Comparison of ENCODE assay signal across 8 cellular contexts in the genomic region with DNA sequence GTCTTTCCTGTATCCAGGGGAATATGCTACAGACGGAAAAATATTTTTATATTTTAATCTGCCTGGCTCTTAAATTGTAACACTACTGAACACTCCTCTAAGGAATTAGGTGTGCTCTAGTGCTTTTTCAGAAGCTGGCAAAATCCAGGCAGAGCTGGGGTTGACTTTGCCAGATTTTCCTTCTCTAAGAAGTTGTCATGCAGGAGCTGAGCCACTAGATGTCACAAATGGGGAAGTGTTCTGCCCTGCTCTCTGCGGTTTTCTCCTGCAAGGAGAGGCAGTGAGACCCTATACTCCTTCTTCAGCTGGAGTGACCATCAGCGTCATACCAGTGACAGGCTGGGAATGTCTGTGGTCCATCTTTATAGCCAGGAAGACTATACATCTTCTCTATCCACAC.
A peak's percentile ranks its signal among the peaks of the same experiment; 100 is the strongest.
DNase-seq lines count a peak whose midpoint lies in the region; ATAC-seq and TF ChIP-seq lines count a peak whose summit lies in the region.

No MANE protein-coding gene starts in this region.

- no peaks in the 10 kb centered on the region for H3K9me3 ChIP-seq in neural cell (ENCODE audit: low read length)

- TF ChIP-seq EP300 in neural cell (conservative IDR thresholded peaks at IDR 0.05; ENCODE audit: poor library complexity, severe bottlenecking), result no peak

- no peak overlapping the region for H2AFZ ChIP-seq in neural cell (ENCODE audit: low read depth, low read length)

- no peak overlapping the region for H3K27ac ChIP-seq in neural cell (ENCODE audit: low read length)

- H3K27me3 ChIP-seq in neural cell (ENCODE audit: insufficient read depth, low read depth, low read length), result no peaks in the 10 kb centered on the region

- TF ChIP-seq CTCF in neural cell (IDR thresholded peaks at IDR 0.05; ENCODE audit: poor library complexity, severe bottlenecking), result peak; percentile 74

- no peaks in the 10 kb centered on the region for H3K36me3 ChIP-seq in neural cell (ENCODE audit: insufficient read depth, low read length)

- no peaks in the 10 kb centered on the region for H4K20me1 ChIP-seq in neural cell (ENCODE audit: insufficient read depth)

- peak; percentile 70 for ATAC-seq in HG03558 (IDR thresholded peaks at IDR 0.05; ENCODE audit: extremely low read depth, unreplicated experiment)
- ATAC-seq in GM21367 (IDR thresholded peaks at IDR 0.05; ENCODE audit: unreplicated experiment), result no peak

- no peak overlapping the region for H3K9ac ChIP-seq in neural cell (ENCODE audit: low read length)

- H3K9me2 ChIP-seq in neural cell (ENCODE audit: insufficient read depth, low read length), result no peaks in the 10 kb centered on the region

- no peak overlapping the region for H3K4me3 ChIP-seq in neural cell (ENCODE audit: low read length)

- TF ChIP-seq RAD21 in neural cell (conservative IDR thresholded peaks at IDR 0.05), result peak; percentile 72

- DNase-seq in NCI-H1694 treated with DMSO at 0.1 percent for 48 hours (lab: John Stamatoyannopoulos, UW), result peak; percentile 17
- no peak for DNase-seq in NCI-H1694 (lab: John Stamatoyannopoulos, UW)
- DNase-seq in RKO (ENCODE audit: low spot score), result peak; percentile 60
- peak; percentile 8 to 9 for DNase-seq in erythroblast (lab: John Stamatoyannopoulos, UW)
- no peak for DNase-seq in T1000 (lab: John Stamatoyannopoulos, UW)

- H3K4me2 ChIP-seq in neural cell (ENCODE audit: low read length), result no peak overlapping the region

- H3K79me2 ChIP-seq in neural cell (replicated peaks; ENCODE audit: insufficient read depth, low read length), result no peaks in the 10 kb centered on the region

- H3F3A ChIP-seq in neural cell (ENCODE audit: insufficient read depth, low read length, poor library complexity, severe bottlenecking), result no peaks in the 10 kb centered on the region

- no peak for TF ChIP-seq POLR2A in erythroblast (IDR thresholded peaks at IDR 0.05; ENCODE audit: low read length)

TF ChIP-seq in neural cell, 6 proteins besides CTCF, POLR2A, EP300 and RAD21:
- TF ChIP-seq SMC3 (conservative IDR thresholded peaks at IDR 0.05; ENCODE audit: poor library complexity) (peak; percentile 75), TAF1 (IDR thresholded peaks at IDR 0.05; ENCODE audit: low read depth) (no peak)
- TF ChIP-seq, protein P1, sequence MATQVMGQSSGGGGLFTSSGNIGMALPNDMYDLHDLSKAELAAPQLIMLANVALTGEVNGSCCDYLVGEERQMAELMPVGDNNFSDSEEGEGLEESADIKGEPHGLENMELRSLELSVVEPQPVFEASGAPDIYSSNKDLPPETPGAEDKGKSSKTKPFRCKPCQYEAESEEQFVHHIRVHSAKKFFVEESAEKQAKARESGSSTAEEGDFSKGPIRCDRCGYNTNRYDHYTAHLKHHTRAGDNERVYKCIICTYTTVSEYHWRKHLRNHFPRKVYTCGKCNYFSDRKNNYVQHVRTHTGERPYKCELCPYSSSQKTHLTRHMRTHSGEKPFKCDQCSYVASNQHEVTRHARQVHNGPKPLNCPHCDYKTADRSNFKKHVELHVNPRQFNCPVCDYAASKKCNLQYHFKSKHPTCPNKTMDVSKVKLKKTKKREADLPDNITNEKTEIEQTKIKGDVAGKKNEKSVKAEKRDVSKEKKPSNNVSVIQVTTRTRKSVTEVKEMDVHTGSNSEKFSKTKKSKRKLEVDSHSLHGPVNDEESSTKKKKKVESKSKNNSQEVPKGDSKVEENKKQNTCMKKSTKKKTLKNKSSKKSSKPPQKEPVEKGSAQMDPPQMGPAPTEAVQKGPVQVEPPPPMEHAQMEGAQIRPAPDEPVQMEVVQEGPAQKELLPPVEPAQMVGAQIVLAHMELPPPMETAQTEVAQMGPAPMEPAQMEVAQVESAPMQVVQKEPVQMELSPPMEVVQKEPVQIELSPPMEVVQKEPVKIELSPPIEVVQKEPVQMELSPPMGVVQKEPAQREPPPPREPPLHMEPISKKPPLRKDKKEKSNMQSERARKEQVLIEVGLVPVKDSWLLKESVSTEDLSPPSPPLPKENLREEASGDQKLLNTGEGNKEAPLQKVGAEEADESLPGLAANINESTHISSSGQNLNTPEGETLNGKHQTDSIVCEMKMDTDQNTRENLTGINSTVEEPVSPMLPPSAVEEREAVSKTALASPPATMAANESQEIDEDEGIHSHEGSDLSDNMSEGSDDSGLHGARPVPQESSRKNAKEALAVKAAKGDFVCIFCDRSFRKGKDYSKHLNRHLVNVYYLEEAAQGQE (IDR thresholded peaks at IDR 0.05; ENCODE audit: borderline replicate concordance), result no peak

Comparison
In these comparisons a context has a peak if more than half of its experiments do, and no peak if none do; other contexts are left out.
1. DNase-seq: peak in NCI-H1694 treated with DMSO at 0.1 percent for 48 hours (single experiment), RKO (single experiment) and erythroblast (2 of 2); none in NCI-H1694 (single experiment) and T1000 (single experiment).